In genomic region chr2:67002618-67003371, GRCh38 we compare ENCODE assay signal across 2 cellular contexts.
TF ChIP-seq lines count a peak whose summit lies in the region.

No MANE protein-coding gene starts in this region.

TF ChIP-seq in SK-N-SH, 30 proteins besides CTCF, POLR2A, EP300 and RAD21 (continued from another document):
- TF ChIP-seq, protein P1, sequence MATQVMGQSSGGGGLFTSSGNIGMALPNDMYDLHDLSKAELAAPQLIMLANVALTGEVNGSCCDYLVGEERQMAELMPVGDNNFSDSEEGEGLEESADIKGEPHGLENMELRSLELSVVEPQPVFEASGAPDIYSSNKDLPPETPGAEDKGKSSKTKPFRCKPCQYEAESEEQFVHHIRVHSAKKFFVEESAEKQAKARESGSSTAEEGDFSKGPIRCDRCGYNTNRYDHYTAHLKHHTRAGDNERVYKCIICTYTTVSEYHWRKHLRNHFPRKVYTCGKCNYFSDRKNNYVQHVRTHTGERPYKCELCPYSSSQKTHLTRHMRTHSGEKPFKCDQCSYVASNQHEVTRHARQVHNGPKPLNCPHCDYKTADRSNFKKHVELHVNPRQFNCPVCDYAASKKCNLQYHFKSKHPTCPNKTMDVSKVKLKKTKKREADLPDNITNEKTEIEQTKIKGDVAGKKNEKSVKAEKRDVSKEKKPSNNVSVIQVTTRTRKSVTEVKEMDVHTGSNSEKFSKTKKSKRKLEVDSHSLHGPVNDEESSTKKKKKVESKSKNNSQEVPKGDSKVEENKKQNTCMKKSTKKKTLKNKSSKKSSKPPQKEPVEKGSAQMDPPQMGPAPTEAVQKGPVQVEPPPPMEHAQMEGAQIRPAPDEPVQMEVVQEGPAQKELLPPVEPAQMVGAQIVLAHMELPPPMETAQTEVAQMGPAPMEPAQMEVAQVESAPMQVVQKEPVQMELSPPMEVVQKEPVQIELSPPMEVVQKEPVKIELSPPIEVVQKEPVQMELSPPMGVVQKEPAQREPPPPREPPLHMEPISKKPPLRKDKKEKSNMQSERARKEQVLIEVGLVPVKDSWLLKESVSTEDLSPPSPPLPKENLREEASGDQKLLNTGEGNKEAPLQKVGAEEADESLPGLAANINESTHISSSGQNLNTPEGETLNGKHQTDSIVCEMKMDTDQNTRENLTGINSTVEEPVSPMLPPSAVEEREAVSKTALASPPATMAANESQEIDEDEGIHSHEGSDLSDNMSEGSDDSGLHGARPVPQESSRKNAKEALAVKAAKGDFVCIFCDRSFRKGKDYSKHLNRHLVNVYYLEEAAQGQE (IDR thresholded peaks at IDR 0.05; ENCODE audit: low read depth, low read length): no peak
- TF ChIP-seq TCF12 (IDR thresholded peaks at IDR 0.05): no peak
- no peak for TF ChIP-seq CHD2 (IDR thresholded peaks at IDR 0.05; ENCODE audit: low read length, partially characterized antibody)

TF ChIP-seq in SK-N-SH treated with all-trans-retinoic acid at 6 μM for 48 hours, 23 proteins besides CTCF, POLR2A, EP300 and RAD21 (continued from another document):
- TF ChIP-seq, protein P2, sequence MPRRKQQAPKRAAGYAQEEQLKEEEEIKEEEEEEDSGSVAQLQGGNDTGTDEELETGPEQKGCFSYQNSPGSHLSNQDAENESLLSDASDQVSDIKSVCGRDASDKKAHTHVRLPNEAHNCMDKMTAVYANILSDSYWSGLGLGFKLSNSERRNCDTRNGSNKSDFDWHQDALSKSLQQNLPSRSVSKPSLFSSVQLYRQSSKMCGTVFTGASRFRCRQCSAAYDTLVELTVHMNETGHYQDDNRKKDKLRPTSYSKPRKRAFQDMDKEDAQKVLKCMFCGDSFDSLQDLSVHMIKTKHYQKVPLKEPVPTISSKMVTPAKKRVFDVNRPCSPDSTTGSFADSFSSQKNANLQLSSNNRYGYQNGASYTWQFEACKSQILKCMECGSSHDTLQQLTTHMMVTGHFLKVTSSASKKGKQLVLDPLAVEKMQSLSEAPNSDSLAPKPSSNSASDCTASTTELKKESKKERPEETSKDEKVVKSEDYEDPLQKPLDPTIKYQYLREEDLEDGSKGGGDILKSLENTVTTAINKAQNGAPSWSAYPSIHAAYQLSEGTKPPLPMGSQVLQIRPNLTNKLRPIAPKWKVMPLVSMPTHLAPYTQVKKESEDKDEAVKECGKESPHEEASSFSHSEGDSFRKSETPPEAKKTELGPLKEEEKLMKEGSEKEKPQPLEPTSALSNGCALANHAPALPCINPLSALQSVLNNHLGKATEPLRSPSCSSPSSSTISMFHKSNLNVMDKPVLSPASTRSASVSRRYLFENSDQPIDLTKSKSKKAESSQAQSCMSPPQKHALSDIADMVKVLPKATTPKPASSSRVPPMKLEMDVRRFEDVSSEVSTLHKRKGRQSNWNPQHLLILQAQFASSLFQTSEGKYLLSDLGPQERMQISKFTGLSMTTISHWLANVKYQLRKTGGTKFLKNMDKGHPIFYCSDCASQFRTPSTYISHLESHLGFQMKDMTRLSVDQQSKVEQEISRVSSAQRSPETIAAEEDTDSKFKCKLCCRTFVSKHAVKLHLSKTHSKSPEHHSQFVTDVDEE (CRISPR knock-in tag; IDR thresholded peaks at IDR 0.05): no peak
- TF ChIP-seq GLIS3 (CRISPR knock-in tag; IDR thresholded peaks at IDR 0.05): no peak
- TF ChIP-seq ESRRG (CRISPR knock-in tag; IDR thresholded peaks at IDR 0.05): no peak
- no peak for TF ChIP-seq ISL1 (CRISPR knock-in tag; IDR thresholded peaks at IDR 0.05)
- TF ChIP-seq OSR1 (CRISPR knock-in tag; IDR thresholded peaks at IDR 0.05): no peak
- TF ChIP-seq ZC3H10 (CRISPR knock-in tag; IDR thresholded peaks at IDR 0.05): no peak
- no peak for TF ChIP-seq TOX (CRISPR knock-in tag; IDR thresholded peaks at IDR 0.05; ENCODE audit: borderline replicate concordance)
